ENCODE assay signal across 21 cellular contexts in genomic region chr4:118762146-118762545, GRCh38.
DNase-seq lines count a peak whose midpoint lies in the region; ATAC-seq and TF ChIP-seq lines count a peak whose summit lies in the region.
"Had no signal": no experiment of that assay in that cellular context is flagged by ENCODE, and none has a peak within 500 bp of the region (broad histone marks: within the 10 kb centered on the region; RNA-seq: fewer than 3 reads in every experiment).

No MANE protein-coding gene starts in this region.

- no peak for ATAC-seq in GM21367 (IDR thresholded peaks at IDR 0.05; ENCODE audit: unreplicated experiment)
- ATAC-seq: natural killer cell; stimulated activated naive CD8-positive, alpha-beta T cell treated with anti-CD3 and anti-CD28 coated beads, Interleukin-15, amount 100 ng/mL, for 72 hours had no signal

- peaks cover 67% of the 10 kb centered on the region for H3K79me2 ChIP-seq in ACC112 (ENCODE audit: control insufficient read depth, insufficient read depth, low read length, unreplicated experiment)
- H3K79me2 ChIP-seq in hepatocyte, result peaks cover 2% of the 10 kb centered on the region

- TF ChIP-seq CTCF in hepatocyte (IDR thresholded peaks at IDR 0.05; ENCODE audit: poor library complexity) (no peak), spleen (IDR thresholded peaks at IDR 0.05 in 8 of 11, conservative IDR thresholded peaks at IDR 0.05 in 3 of 11) (no peak)

- H3K9me2 ChIP-seq in hepatocyte (replicated peaks; ENCODE audit: insufficient read depth), result no peaks in the 10 kb centered on the region

- intact Hi-C loops in spleen (cut with DNase I; ENCODE audit: low total_unique reads), result no loop called here

- H3K27me3 ChIP-seq in ACC112 (ENCODE audit: insufficient read depth, low read length) (no peaks in the 10 kb centered on the region), hepatocyte (no peaks in the 10 kb centered on the region), spleen (replicated peaks in 1 of 7) (no peaks in the 10 kb centered on the region)

- TF ChIP-seq POLR2A in spleen (IDR thresholded peaks at IDR 0.05), result no peak

- no peak overlapping the region for H3K4me3 ChIP-seq in ACC112 (ENCODE audit: low read depth, low read length)
- no peak overlapping the region for H3K4me3 ChIP-seq in hepatocyte
- no peak overlapping the region for H3K4me3 ChIP-seq in spleen

- no peaks in the 10 kb centered on the region for H4K20me1 ChIP-seq in hepatocyte (ENCODE audit: insufficient read depth, poor library complexity, severe bottlenecking)

- H3K4me1 ChIP-seq in ACC112 (ENCODE audit: control insufficient read depth, insufficient read depth, low read length, unreplicated experiment) (peaks cover 92% of the 10 kb centered on the region), hepatocyte (ENCODE audit: insufficient read depth) (peaks cover 29% of the 10 kb centered on the region), spleen (peaks cover 6 to 49% (median 17%) of the 10 kb centered on the region in 6 donors)

- WGBS in hepatocyte (ENCODE audit: low lambda C conversion rate, missing lambda C conversion rate), result 78% methylated on average over 5 of the region's 5 CpGs
- 83 to 95% (median 94%) methylated on average over 5 of the region's 5 CpGs for WGBS in spleen, 5 donors

- peaks cover 76% of the 10 kb centered on the region for H3K36me3 ChIP-seq in ACC112 (ENCODE audit: insufficient read depth, low read length)
- H3K36me3 ChIP-seq in hepatocyte (replicated peaks; ENCODE audit: insufficient read depth, low read depth), result no peaks in the 10 kb centered on the region
- H3K36me3 ChIP-seq in spleen, result peaks cover 0 to 77% (median 29%) of the 10 kb centered on the region in 6 donors

- H3K4me2 ChIP-seq in hepatocyte, result no peak overlapping the region

- DNase-seq in SK-N-DZ (ENCODE audit: low spot score) (peak; percentile 59), hepatocyte (ENCODE audit: low spot score) (no peak), spleen (no peak), SHP77 treated with DMSO at 0.1 percent for 48 hours (lab: John Stamatoyannopoulos, UW) (no peak), NCI-H2227 treated with DMSO at 0.1 percent for 48 hours (lab: John Stamatoyannopoulos, UW) (no peak), NCI-H146 (lab: John Stamatoyannopoulos, UW) (no peak)
- DNase-seq: activated CD4-positive, alpha-beta T cell treated with anti-CD3 and anti-CD28 coated beads for 1 hour; cortex of kidney; hypothalamus; islet precursor cell; natural killer cell; NCI-H1105; NCI-H2081 treated with DMSO at 0.1 percent for 48 hours; NCI-H510A treated with DMSO at 0.1 percent for 48 hours; small intestine; stimulated activated CD4-positive, alpha-beta T cell treated with anti-CD3 and anti-CD28 coated beads, Interleukin-4, amount 100 ng/mL, for 24 hours; stimulated activated naive CD8-positive, alpha-beta T cell treated with anti-CD3 and anti-CD28 coated beads, Interleukin-15, amount 100 ng/mL, for 72 hours had no signal

- H3K27ac ChIP-seq in ACC112 (ENCODE audit: low read depth, low read length) (peak overlapping the region; percentile 5; the same call in 1 of the 2 replicates), hepatocyte (peak overlapping the region; percentile 44), spleen (peak overlapping the region in 7 of 8 donors; percentile 41 to 74 (median 63))
- H3K27ac ChIP-seq: C4-2B, RWPE1 had no signal

- no peak overlapping the region for H2AFZ ChIP-seq in ACC112 (ENCODE audit: low read length, unreplicated experiment)
- H2AFZ ChIP-seq in hepatocyte, result no peak overlapping the region

- H3K9me3 ChIP-seq in hepatocyte (ENCODE audit: low read depth) (no peaks in the 10 kb centered on the region), spleen (no peaks in the 10 kb centered on the region)

Comparison
In these comparisons a context has a peak if more than half of its experiments do, and no peak if none do; other contexts are left out.
1. H3K27ac ChIP-seq: peak in every context shown above with its lines; median percentile 63 in spleen; 44 in hepatocyte; 5 in ACC112.